In genomic region chr4:10092481-10093272, GRCh38 we compare ENCODE assay signal across 9 cellular contexts. TPM values are rescaled to one million over a fixed set of nuclear protein-coding genes. Genes with fewer than 3 reads are reported as not detected.
DNase-seq lines count a peak whose midpoint lies in the region; ATAC-seq and TF ChIP-seq lines count a peak whose summit lies in the region.
"Had no signal": no experiment of that assay in that cellular context is flagged by ENCODE, and none has a peak within 500 bp of the region (broad histone marks: within the 10 kb centered on the region; RNA-seq: fewer than 3 reads in every experiment).

No MANE protein-coding gene starts in this region.

- H3K9me3 Mint-ChIP-seq in stimulated activated effector memory CD8-positive, alpha-beta T cell treated with anti-CD3 and anti-CD28 coated beads, Interleukin-12 subunit alpha, Interleukin-12 subunit beta, amount 100 ng/mL, for 72 hours: no peaks in the 10 kb centered on the region

- DNase-seq in KBM-7 (peak; percentile 55), astrocyte of the spinal cord (ENCODE audit: low read depth, low spot score) (peak; percentile 48), left colon (no peak), midbrain (lab: John Stamatoyannopoulos, UW) (no peak), hippocampal formation (lab: John Stamatoyannopoulos, UW) (no peak), HEK293T (ENCODE audit: extremely low spot score) (no peak), foreskin keratinocyte (no peak)
- no peak for DNase-seq in stimulated activated effector memory CD8-positive, alpha-beta T cell treated with anti-CD3 and anti-CD28 coated beads, Interleukin-12 subunit alpha, Interleukin-12 subunit beta, amount 100 ng/mL, for 72 hours (ENCODE audit: low spot score in 2 of 2)
- DNase-seq: NCI-H2081 had no signal

- H3K4me1 Mint-ChIP-seq in stimulated activated effector memory CD8-positive, alpha-beta T cell treated with anti-CD3 and anti-CD28 coated beads, Interleukin-12 subunit alpha, Interleukin-12 subunit beta, amount 100 ng/mL, for 72 hours: peaks cover 63% of the 10 kb centered on the region

- CTCF ChIA-PET in HEK293T (lab: Yijun Ruan, JAX): no interaction called here

- no peak overlapping the region for H3K27ac ChIP-seq in foreskin keratinocyte

- peak; percentile 26 for ATAC-seq in left colon
- no peak for ATAC-seq in stimulated activated effector memory CD8-positive, alpha-beta T cell treated with anti-CD3 and anti-CD28 coated beads, Interleukin-12 subunit alpha, Interleukin-12 subunit beta, amount 100 ng/mL, for 72 hours
- ATAC-seq in foreskin keratinocyte: no peak

- POLR2A ChIA-PET in HEK293T (lab: Yijun Ruan, JAX): no interaction called here

- TF ChIP-seq CTCF in astrocyte of the spinal cord (IDR thresholded peaks at IDR 0.05; ENCODE audit: low read depth, low read length) (no peak), foreskin keratinocyte (conservative IDR thresholded peaks at IDR 0.05) (no peak)

- H3K4me1 ChIP-seq in foreskin keratinocyte: peaks cover 25% of the 10 kb centered on the region

- no peaks in the 10 kb centered on the region for H3K27me3 ChIP-seq in foreskin keratinocyte

- no peak overlapping the region for H3K4me3 ChIP-seq in astrocyte of the spinal cord (ENCODE audit: low read depth, low read length)

- peaks cover 100% of the 10 kb centered on the region for H3K36me3 Mint-ChIP-seq in stimulated activated effector memory CD8-positive, alpha-beta T cell treated with anti-CD3 and anti-CD28 coated beads, Interleukin-12 subunit alpha, Interleukin-12 subunit beta, amount 100 ng/mL, for 72 hours

- in situ Hi-C loops in KBM-7 (cut with MboI; ENCODE audit: low pct_unique_long_range_greater_than_20kb, low sequenced_read_pairs): no loop called here
- in situ Hi-C loops in astrocyte of the spinal cord (cut with HindIII; ENCODE audit: low sequenced_read_pairs): no loop called here

- peak overlapping the region; percentile 83 for H3K4me3 Mint-ChIP-seq in stimulated activated effector memory CD8-positive, alpha-beta T cell treated with anti-CD3 and anti-CD28 coated beads, Interleukin-12 subunit alpha, Interleukin-12 subunit beta, amount 100 ng/mL, for 72 hours

- peak overlapping the region; percentile 98 for H3K27ac Mint-ChIP-seq in stimulated activated effector memory CD8-positive, alpha-beta T cell treated with anti-CD3 and anti-CD28 coated beads, Interleukin-12 subunit alpha, Interleukin-12 subunit beta, amount 100 ng/mL, for 72 hours

- intact Hi-C loops in left colon (cut with DNase I, micrococcal nuclease): no loop called here

TF ChIP-seq in HEK293T, 16 proteins besides CTCF, POLR2A, EP300 and RAD21:
- no peak for TF ChIP-seq SP1 (IDR thresholded peaks at IDR 0.05)
- no peak for TF ChIP-seq FOXK2 (IDR thresholded peaks at IDR 0.05)
- no peak for TF ChIP-seq LEF1 (IDR thresholded peaks at IDR 0.05; ENCODE audit: borderline replicate concordance)
- TF ChIP-seq ZNF384 (IDR thresholded peaks at IDR 0.05): no peak

RNA-seq across cellular contexts. Expression of gene WDR1, which starts 23.9 kb away (rescaled TPM):
- 100 to 1,000 TPM; 448 to 457 TPM for total RNA-seq in left colon
- 383 and 394 TPM in 2 replicates for total RNA-seq in foreskin keratinocyte
- polyA plus RNA-seq in foreskin keratinocyte: 293 and 310 TPM in 2 replicates

Comparison
In these comparisons a context has a peak if more than half of its experiments do, and no peak if none do; other contexts are left out.
1. DNase-seq: peak in KBM-7 (single experiment) and astrocyte of the spinal cord (single experiment); none in left colon (0 of 2), stimulated activated effector memory CD8-positive, alpha-beta T cell treated with anti-CD3 and anti-CD28 coated beads, Interleukin-12 subunit alpha, Interleukin-12 subunit beta, amount 100 ng/mL, for 72 hours (0 of 2), midbrain (single experiment), hippocampal formation (0 of 2), HEK293T (single experiment) and foreskin keratinocyte (0 of 2).